23 cellular contexts compared by ENCODE assay signal in the genomic region with DNA sequence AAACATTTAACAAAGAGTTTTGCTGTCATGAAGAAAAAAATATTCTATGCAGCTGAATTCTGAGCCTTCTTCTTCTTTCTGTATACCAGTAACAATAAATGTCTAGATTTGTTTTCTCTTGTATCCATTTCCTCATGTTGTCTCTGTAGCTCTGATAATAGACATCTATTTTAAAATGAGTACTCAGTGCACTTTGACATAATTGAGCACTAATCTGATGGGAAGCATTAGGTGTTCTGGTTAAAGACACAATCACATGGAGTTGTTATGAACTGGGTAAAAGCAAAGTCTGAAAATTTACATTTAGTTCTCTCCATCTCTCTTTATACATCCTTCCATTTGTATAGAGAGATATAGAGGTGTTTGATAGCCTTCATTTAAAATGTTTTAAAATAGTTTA.
"Had no signal": no experiment of that assay in that cellular context is flagged by ENCODE, and none has a peak within 500 bp of the region (broad histone marks: within the 10 kb centered on the region; RNA-seq: fewer than 3 reads in every experiment).

No MANE protein-coding gene starts in this region.

- DNase-seq: heart right ventricle; islet precursor cell; lower lobe of right lung; mammary epithelial cell; mesenchymal stem cell; naive thymus-derived CD8-positive, alpha-beta T cell; nucleus accumbens; pancreas; posterior cingulate gyrus; retina; right lobe of liver; stimulated activated CD4-positive, alpha-beta T cell treated with anti-CD3 and anti-CD28 coated beads, Interleukin-2, amount 100 ng/mL, for 24 hours; stimulated activated CD4-positive, alpha-beta T cell treated with anti-CD3 and anti-CD28 coated beads, Interleukin-4, amount 100 ng/mL, for 24 hours; stimulated activated naive CD4-positive, alpha-beta T cell; tibial artery; trophoblast cell; upper lobe of right lung had no signal

- H3K27ac ChIP-seq: hepatocyte, lower lobe of right lung, pancreas, prostate gland, right lobe of liver, suprapubic skin, thoracic aorta, tibial artery, upper lobe of right lung had no signal

- H3K4me1 ChIP-seq: lower lobe of right lung, pancreas, prostate gland, right lobe of liver, suprapubic skin, tibial artery, upper lobe of right lung had no signal

- H3K4me3 ChIP-seq: heart right ventricle, hepatocyte, lower lobe of right lung, pancreas, prostate gland, right lobe of liver, smooth muscle cell, suprapubic skin, thoracic aorta, tibial artery, upper lobe of right lung had no signal

- ATAC-seq: lower lobe of right lung; naive thymus-derived CD8-positive, alpha-beta T cell; pancreas; right lobe of liver; stimulated activated effector memory CD8-positive, alpha-beta T cell treated with anti-CD3 and anti-CD28 coated beads, Interleukin-12 subunit alpha, Interleukin-12 subunit beta, amount 100 ng/mL, for 72 hours; upper lobe of right lung had no signal

- H3K27me3 ChIP-seq: heart right ventricle, hepatocyte, pancreas, right lobe of liver, suprapubic skin, tibial artery, upper lobe of right lung had no signal

- H3K9me3 ChIP-seq: heart right ventricle, lower lobe of right lung, pancreas, prostate gland, right lobe of liver, suprapubic skin, thoracic aorta, tibial artery, upper lobe of right lung had no signal
